8 cellular contexts compared by ENCODE assay signal in the genomic region with DNA sequence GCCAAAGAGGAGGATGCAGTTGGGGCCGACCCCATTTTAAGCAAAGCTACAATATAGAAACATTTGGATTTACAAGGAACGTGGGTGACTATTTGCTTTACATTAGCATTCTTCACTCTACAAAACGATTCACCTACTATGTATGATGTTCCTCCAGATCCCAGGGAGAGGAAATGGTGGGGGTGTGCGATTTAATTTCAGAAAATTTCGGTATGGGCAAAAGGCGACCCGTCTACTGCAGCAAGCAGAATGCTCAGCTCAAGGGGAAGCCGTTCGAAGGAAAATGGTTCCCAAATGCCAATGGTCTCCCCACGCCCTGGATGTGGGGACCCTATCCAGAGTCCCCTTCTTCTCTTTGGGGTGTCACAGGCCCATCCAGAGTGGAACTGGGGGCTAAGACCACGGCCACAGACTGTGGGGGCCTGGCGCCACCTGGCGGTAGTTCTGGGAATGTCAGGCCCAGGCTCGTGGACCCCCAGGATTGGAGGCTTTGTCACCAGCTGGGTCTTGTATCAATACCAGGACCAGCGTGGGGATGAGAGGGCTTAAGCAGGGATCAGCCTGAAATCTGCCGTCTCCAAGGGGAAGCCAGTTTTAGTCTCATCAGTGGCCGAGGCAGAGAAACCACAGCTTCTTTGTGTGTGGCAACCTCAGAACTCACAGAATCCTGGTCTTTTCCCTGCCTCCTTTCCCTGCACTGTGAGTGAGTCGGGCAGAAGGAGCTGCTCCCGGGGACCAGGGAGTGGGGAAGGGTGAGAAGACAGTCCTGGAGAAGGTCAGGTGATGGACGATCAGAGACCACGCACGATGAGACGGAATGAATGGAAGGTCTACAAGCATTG. TPM values are rescaled to one million over a fixed set of nuclear protein-coding genes. Genes with fewer than 3 reads are reported as not detected.
DNase-seq lines count a peak whose midpoint lies in the region; ATAC-seq, FAIRE-seq and TF ChIP-seq lines count a peak whose summit lies in the region.

No MANE protein-coding gene starts in this region.

- dilution Hi-C loops in keratinocyte (cut with MboI; ENCODE audit: extremely low pct_ligation_motif_present, low sequenced_read_pairs) = no loop called here

- no peak overlapping the region for H3K4me3 Mint-ChIP-seq in T-helper 2 cell treated with Interferon-gamma antibody and Interleukin-4, amounts not matched to agents 5 μg/mL and 100 μg/mL, for 36 hours

- H3K4me1 ChIP-seq in keratinocyte (ENCODE audit: control insufficient read depth, extremely low read depth, insufficient read depth, low read length) = no peaks in the 10 kb centered on the region

- H3K4me2 ChIP-seq in keratinocyte (ENCODE audit: control insufficient read depth, extremely low read depth, insufficient read depth, low read depth, low read length) = no peak overlapping the region

- no peaks in the 10 kb centered on the region for H3K79me2 ChIP-seq in keratinocyte (ENCODE audit: control insufficient read depth, insufficient read depth, low read length)

- H3K9me3 Mint-ChIP-seq in T-helper 2 cell treated with Interferon-gamma antibody and Interleukin-4, amounts not matched to agents 5 μg/mL and 100 μg/mL, for 36 hours = no peaks in the 10 kb centered on the region

- H3K9ac ChIP-seq in keratinocyte (ENCODE audit: control insufficient read depth, extremely low read depth, insufficient read depth, low read length) = no peak overlapping the region

- no peak for FAIRE-seq in keratinocyte (lab: Jason Lieb, UNC)

- H3K27ac Mint-ChIP-seq in T-helper 2 cell treated with Interferon-gamma antibody and Interleukin-4, amounts not matched to agents 5 μg/mL and 100 μg/mL, for 36 hours = no peak overlapping the region

- no peak overlapping the region for H2AFZ ChIP-seq in keratinocyte (ENCODE audit: control insufficient read depth, low read length)

- DNase-seq in NOMO-1 treated with DMSO at 0.1 percent for 48 hours (lab: John Stamatoyannopoulos, UW; ENCODE audit: unreplicated experiment) (peak; percentile 3), NOMO-1 treated with dmso at 0.1 percent for 144 hours (lab: John Stamatoyannopoulos, UW; ENCODE audit: unreplicated experiment) (no peak), astrocyte of the hippocampus (ENCODE audit: low read depth, low spot score) (peak; percentile 59), keratinocyte (ENCODE audit: low read depth, low spot score) (no peak), NCI-H128 (lab: John Stamatoyannopoulos, UW; ENCODE audit: unreplicated experiment) (no peak)
- DNase-seq in T-helper 2 cell treated with Interferon-gamma antibody and Interleukin-4, amounts not matched to agents 5 μg/mL and 100 μg/mL, for 36 hours (ENCODE audit: low spot score) = peak; percentile 29
- DNase-seq in stimulated activated CD8-positive, alpha-beta memory T cell treated with anti-CD3 and anti-CD28 coated beads, Interleukin-12 subunit alpha, Interleukin-12 subunit beta, amount 100 ng/mL, for 1 hour (ENCODE audit: low read depth) = peak; percentile 48

- TF ChIP-seq CTCF in keratinocyte (optimal IDR thresholded peaks at IDR 0.05 in 1 of 3, IDR thresholded peaks at IDR 0.05 in 1 of 3, conservative IDR thresholded peaks at IDR 0.05 in 1 of 3; ENCODE audit: extremely low read depth in 1 of 3, insufficient read depth in 2 of 3, low read length in 3 of 3) = peak; percentile 88 to 97 (median 96)

- H3K27ac ChIP-seq in keratinocyte (ENCODE audit: control insufficient read depth, insufficient read depth, low read length) = no peak overlapping the region

- peaks cover 6% of the 10 kb centered on the region for H3K27me3 ChIP-seq in keratinocyte (ENCODE audit: control insufficient read depth, extremely low read depth, insufficient read depth, low read length)

- no peaks in the 10 kb centered on the region for H3K36me3 ChIP-seq in keratinocyte (ENCODE audit: control insufficient read depth in 2 of 2, extremely low read depth in 1 of 2, insufficient read depth in 2 of 2, low read length in 2 of 2)

- ATAC-seq in HG03354 (IDR thresholded peaks at IDR 0.05; ENCODE audit: poor library complexity, severe bottlenecking, unreplicated experiment) = no peak

- H3K4me3 ChIP-seq in keratinocyte (ENCODE audit: control insufficient read depth in 2 of 3, extremely low read depth in 1 of 3, insufficient read depth in 2 of 3, low read depth in 1 of 3, low read length in 3 of 3) = no peak overlapping the region

- H3K9me3 ChIP-seq in keratinocyte (ENCODE audit: control insufficient read depth, low read depth, low read length) = no peaks in the 10 kb centered on the region

- H4K20me1 ChIP-seq in keratinocyte (ENCODE audit: control insufficient read depth, extremely low read depth, insufficient read depth, low read length) = no peaks in the 10 kb centered on the region

- H3K36me3 Mint-ChIP-seq in T-helper 2 cell treated with Interferon-gamma antibody and Interleukin-4, amounts not matched to agents 5 μg/mL and 100 μg/mL, for 36 hours (ENCODE audit: low read depth) = no peaks in the 10 kb centered on the region

- H3K4me1 Mint-ChIP-seq in T-helper 2 cell treated with Interferon-gamma antibody and Interleukin-4, amounts not matched to agents 5 μg/mL and 100 μg/mL, for 36 hours (ENCODE audit: low read depth) = no peaks in the 10 kb centered on the region

- H3K9me1 ChIP-seq in keratinocyte (ENCODE audit: control insufficient read depth, extremely low read depth, insufficient read depth, low read length) = no peaks in the 10 kb centered on the region

- peaks cover 6% of the 10 kb centered on the region for H3K27me3 Mint-ChIP-seq in T-helper 2 cell treated with Interferon-gamma antibody and Interleukin-4, amounts not matched to agents 5 μg/mL and 100 μg/mL, for 36 hours (ENCODE audit: low read depth)

RNA-seq across cellular contexts. Expression of a gene that starts 8.3 kb away (rescaled TPM):
- not detected in 3 replicates for polyA plus RNA-seq in keratinocyte
- polyA plus RNA-seq in keratinocyte (2011; ENCODE audit: low read depth) = not detected
- polyA plus RNA-seq in keratinocyte (2011; cell fraction: cytosol; rRNA removed) = not detected in 2 replicates
- 0.05 TPM in 1 of 2 replicates, not detected in the other for polyA plus RNA-seq in keratinocyte (2011; cell fraction: nucleus; rRNA removed)
- polyA plus RNA-seq in keratinocyte (2012; ENCODE audit: low replicate concordance) = not detected in 2 replicates
- polyA minus RNA-seq in keratinocyte = not detected in 3 replicates
- not detected for polyA minus RNA-seq in keratinocyte (2011; cell fraction: cytosol; rRNA and poly(A)+ RNA removed)
- polyA minus RNA-seq in keratinocyte (2011; cell fraction: nucleus; rRNA and poly(A)+ RNA removed) = not detected in 2 replicates

Comparison
In these comparisons a context has a peak if more than half of its experiments do, and no peak if none do; other contexts are left out.
1. DNase-seq: peak in NOMO-1 treated with DMSO at 0.1 percent for 48 hours (single experiment), T-helper 2 cell treated with Interferon-gamma antibody and Interleukin-4, amounts not matched to agents 5 μg/mL and 100 μg/mL, for 36 hours (single experiment), astrocyte of the hippocampus (single experiment) and stimulated activated CD8-positive, alpha-beta memory T cell treated with anti-CD3 and anti-CD28 coated beads, Interleukin-12 subunit alpha, Interleukin-12 subunit beta, amount 100 ng/mL, for 1 hour (single experiment); none in NOMO-1 treated with dmso at 0.1 percent for 144 hours (single experiment), keratinocyte (single experiment) and NCI-H128 (single experiment).